ENCODE assay signal across 27 cellular contexts in the genomic region with DNA sequence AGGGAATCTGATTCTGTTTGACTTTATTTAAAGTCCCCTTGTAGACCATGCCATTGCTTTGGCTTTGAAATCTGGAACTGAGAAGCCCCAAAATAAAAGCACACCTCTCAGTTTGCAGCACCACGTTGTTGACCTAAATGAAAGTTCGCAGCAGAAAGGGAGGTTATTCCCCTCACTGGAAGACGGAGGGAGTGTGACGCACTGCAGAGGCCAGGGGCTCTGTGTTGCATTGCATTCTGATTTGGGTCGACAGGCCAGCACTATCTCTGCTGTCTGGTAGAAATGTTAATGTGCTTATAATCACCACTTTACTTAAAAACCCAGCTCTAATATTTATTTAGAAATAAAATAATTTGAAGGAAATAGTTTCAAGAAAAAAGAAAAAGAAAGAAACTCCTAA.
"Had no signal": no experiment of that assay in that cellular context is flagged by ENCODE, and none has a peak within 500 bp of the region (broad histone marks: within the 10 kb centered on the region; RNA-seq: fewer than 3 reads in every experiment).

No MANE protein-coding gene starts in this region.

- H2AFZ ChIP-seq: parathyroid adenoma had no signal

- H3K4me3 Mint-ChIP-seq: activated CD4-positive, alpha-beta memory T cell treated with anti-CD3 and anti-CD28 coated beads, Interleukin-2, amount 10 ng/mL, durations not matched to agents 7 days and 5 days; activated CD4-positive, alpha-beta T cell treated with anti-CD3 and anti-CD28 coated beads, Interleukin-2, amount 10 ng/mL, durations not matched to agents 7 days and 5 days; activated T-cell treated with anti-CD3 and anti-CD28 coated beads, Interleukin-2, amount 50 U/mL, for 24 hours; stimulated activated memory B cell treated with anti-CD40 and anti-IgM and Interleukin-4, amounts not matched to agents 10 μg/mL and 1 μg/mL and 100 μg/mL, for 72 hours; stimulated activated naive CD8-positive, alpha-beta T cell treated with anti-CD3 and anti-CD28 coated beads, Interleukin-15, amount 100 ng/mL, for 72 hours; type B pancreatic cell had no signal

- H3K9me3 ChIP-seq: psoas muscle, uterus had no signal

- H3K36me3 Mint-ChIP-seq: type B pancreatic cell had no signal

- H3K36me3 ChIP-seq: esophagus muscularis mucosa, heart right ventricle, left ventricle myocardium inferior, right atrium auricular region, uterus had no signal

- H3K27me3 ChIP-seq: esophagus muscularis mucosa, heart right ventricle, right atrium auricular region, uterus had no signal

- H3K4me1 Mint-ChIP-seq: activated CD4-positive, alpha-beta memory T cell treated with anti-CD3 and anti-CD28 coated beads, Interleukin-2, amount 10 ng/mL, durations not matched to agents 7 days and 5 days; activated CD4-positive, alpha-beta T cell treated with anti-CD3 and anti-CD28 coated beads, Interleukin-2, amount 10 ng/mL, durations not matched to agents 7 days and 5 days; stimulated activated memory B cell treated with anti-CD40 and anti-IgM and Interleukin-4, amounts not matched to agents 10 μg/mL and 1 μg/mL and 100 μg/mL, for 72 hours; stimulated activated naive CD8-positive, alpha-beta T cell treated with anti-CD3 and anti-CD28 coated beads, Interleukin-15, amount 100 ng/mL, for 72 hours had no signal

- H3K4me2 ChIP-seq: smooth muscle cell had no signal

- H3K27me3 Mint-ChIP-seq: activated CD4-positive, alpha-beta T cell treated with anti-CD3 and anti-CD28 coated beads, Interleukin-2, amount 10 ng/mL, durations not matched to agents 7 days and 5 days; stimulated activated memory B cell treated with anti-CD40 and anti-IgM and Interleukin-4, amounts not matched to agents 10 μg/mL and 1 μg/mL and 100 μg/mL, for 72 hours; stimulated activated naive CD8-positive, alpha-beta T cell treated with anti-CD3 and anti-CD28 coated beads, Interleukin-15, amount 100 ng/mL, for 72 hours had no signal

- H3K27ac ChIP-seq: foreskin keratinocyte, heart right ventricle, left ventricle myocardium inferior, parathyroid adenoma, psoas muscle, right atrium auricular region, uterus had no signal

- H3K9ac ChIP-seq: parathyroid adenoma had no signal

- H3K27ac Mint-ChIP-seq: activated CD4-positive, alpha-beta memory T cell treated with anti-CD3 and anti-CD28 coated beads, Interleukin-2, amount 10 ng/mL, durations not matched to agents 7 days and 5 days; activated CD4-positive, alpha-beta T cell treated with anti-CD3 and anti-CD28 coated beads, Interleukin-2, amount 10 ng/mL, durations not matched to agents 7 days and 5 days; activated T-cell treated with anti-CD3 and anti-CD28 coated beads, Interleukin-2, amount 50 U/mL, for 24 hours; stimulated activated memory B cell treated with anti-CD40 and anti-IgM and Interleukin-4, amounts not matched to agents 10 μg/mL and 1 μg/mL and 100 μg/mL, for 72 hours; stimulated activated naive CD8-positive, alpha-beta T cell treated with anti-CD3 and anti-CD28 coated beads, Interleukin-15, amount 100 ng/mL, for 72 hours; type B pancreatic cell had no signal

- ATAC-seq: foreskin keratinocyte; heart right ventricle; psoas muscle; stimulated activated memory B cell treated with anti-CD40 and anti-IgM and Interleukin-4, amounts not matched to agents 10 μg/mL and 1 μg/mL and 100 μg/mL, for 72 hours; stimulated activated naive CD8-positive, alpha-beta T cell treated with anti-CD3 and anti-CD28 coated beads, Interleukin-15, amount 100 ng/mL, for 72 hours had no signal

- DNase-seq: activated CD4-positive, alpha-beta memory T cell treated with anti-CD3 and anti-CD28 coated beads, Interleukin-2, amount 10 ng/mL, durations not matched to agents 7 days and 5 days; activated CD4-positive, alpha-beta T cell treated with anti-CD3 and anti-CD28 coated beads for 1 hour; activated CD4-positive, alpha-beta T cell treated with anti-CD3 and anti-CD28 coated beads, Interleukin-2, amount 10 ng/mL, durations not matched to agents 7 days and 5 days; activated CD8-positive, alpha-beta memory T cell treated with anti-CD3 and anti-CD28 coated beads, Interleukin-2, amount 50 U/mL, for 48 hours; activated gamma-delta T cell; activated naive CD4-positive, alpha-beta T cell treated with anti-CD3 and anti-CD28 coated beads, Interleukin-2, amount 50 U/mL, for 16 hours; activated T-cell treated with anti-CD3 and anti-CD28 coated beads, Interleukin-2, amount 50 U/mL, for 24 hours; amygdala; central memory CD4-positive, alpha-beta T cell; foreskin keratinocyte; heart right ventricle; left ventricle myocardium inferior; occipital lobe; psoas muscle; stimulated activated CD4-positive, alpha-beta T cell treated with anti-CD3 and anti-CD28 coated beads, Interleukin-1b, Interleukin-23, amount 100 ng/mL, for 48 hours; stimulated activated CD4-positive, alpha-beta T cell treated with anti-CD3 and anti-CD28 coated beads, Interleukin-4, amount 100 ng/mL, for 4 hours; stimulated activated CD8-positive, alpha-beta memory T cell treated with anti-CD3 and anti-CD28 coated beads, Interleukin-4, amount 100 ng/mL, for 48 hours; stimulated activated naive CD8-positive, alpha-beta T cell treated with anti-CD3 and anti-CD28 coated beads, Interleukin-15, amount 100 ng/mL, for 72 hours; T-helper 2 cell; uterus had no signal

- H3K4me1 ChIP-seq: foreskin keratinocyte, heart right ventricle, left ventricle myocardium inferior, parathyroid adenoma, psoas muscle, right atrium auricular region, uterus had no signal

- H3K4me3 ChIP-seq: esophagus muscularis mucosa, heart right ventricle, left ventricle myocardium inferior, lung, psoas muscle, right atrium auricular region, smooth muscle cell, uterus had no signal

- H3K79me2 ChIP-seq: parathyroid adenoma had no signal
